Comparison of ENCODE assay signal across 16 cellular contexts in the genomic region with DNA sequence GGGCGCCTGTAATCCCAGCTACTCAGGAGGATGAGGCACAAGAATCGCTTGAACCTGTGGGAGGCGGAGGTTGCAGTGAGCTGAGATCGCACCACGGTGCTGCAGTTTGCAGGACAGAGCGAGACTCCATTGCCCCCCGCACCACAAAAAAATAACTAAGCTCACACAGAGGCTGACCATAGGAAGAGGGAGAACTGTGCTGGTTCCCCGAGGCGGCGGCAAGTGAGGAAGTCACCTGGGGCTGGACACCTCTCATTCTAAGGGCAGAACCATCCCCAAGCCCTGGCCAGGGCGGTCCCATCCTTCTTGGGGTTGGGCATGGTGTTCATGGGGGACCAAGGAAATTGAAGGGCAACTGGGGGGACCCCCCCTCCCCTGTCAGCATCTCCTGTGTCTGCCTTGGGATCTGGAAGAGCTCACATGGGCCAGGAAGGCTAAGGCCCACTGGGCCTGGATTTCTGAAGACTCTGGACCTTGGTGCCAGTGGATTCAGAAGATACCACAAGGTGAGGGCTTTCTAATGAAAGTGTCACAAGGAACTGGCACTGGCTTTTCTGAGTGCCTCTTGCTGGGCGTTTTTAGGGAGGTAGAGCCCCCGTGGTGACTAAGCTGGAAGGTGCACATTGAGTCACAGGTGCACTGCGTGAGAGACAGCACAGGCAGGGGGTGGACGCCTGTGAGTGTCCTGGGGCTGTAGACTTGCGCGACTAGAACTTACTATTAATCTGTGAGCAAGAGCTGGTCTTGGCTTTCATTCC. TPM values are rescaled to one million over a fixed set of nuclear protein-coding genes. Genes with fewer than 3 reads are reported as not detected.
DNase-seq lines count a peak whose midpoint lies in the region; ATAC-seq, FAIRE-seq and TF ChIP-seq lines count a peak whose summit lies in the region.
"Had no signal": no experiment of that assay in that cellular context is flagged by ENCODE, and none has a peak within 500 bp of the region (broad histone marks: within the 10 kb centered on the region; RNA-seq: fewer than 3 reads in every experiment).

No MANE protein-coding gene starts in this region.

- H3K4me3 Mint-ChIP-seq in activated T-helper 2 cell treated with anti-CD3 and anti-CD28 coated beads, Interferon-gamma antibody, Interleukin-2, Interleukin-4, amounts not matched to agents 10 μg/mL and 5 μg/mL and 100 μg/mL, durations not matched to agents 14 hours and 24 hours and 36 hours (ENCODE audit: low read depth), result peak overlapping the region; percentile 76
- H3K4me3 Mint-ChIP-seq: endodermal cell, H9, nephron progenitor cell, WTC11 had no signal

- peaks cover 99% of the 10 kb centered on the region for H3K36me3 Mint-ChIP-seq in activated T-helper 2 cell treated with anti-CD3 and anti-CD28 coated beads, Interferon-gamma antibody, Interleukin-2, Interleukin-4, amounts not matched to agents 10 μg/mL and 5 μg/mL and 100 μg/mL, durations not matched to agents 14 hours and 24 hours and 36 hours (ENCODE audit: low read depth)
- H3K36me3 Mint-ChIP-seq: WTC11 had no signal

- TF ChIP-seq CTCF in HepG2 (CRISPR knock-in tag; IDR thresholded peaks at IDR 0.05), result no peak
- TF ChIP-seq CTCF in vagina (IDR thresholded peaks at IDR 0.05), result no peak

- no peaks in the 10 kb centered on the region for H3K27me3 Mint-ChIP-seq in activated T-helper 2 cell treated with anti-CD3 and anti-CD28 coated beads, Interferon-gamma antibody, Interleukin-2, Interleukin-4, amounts not matched to agents 10 μg/mL and 5 μg/mL and 100 μg/mL, durations not matched to agents 14 hours and 24 hours and 36 hours (ENCODE audit: low read depth)

- intact Hi-C loops in activated T-helper 2 cell treated with anti-CD3 and anti-CD28 coated beads, Interferon-gamma antibody, Interleukin-2, Interleukin-4, amounts not matched to agents 10 μg/mL and 5 μg/mL and 100 μg/mL, durations not matched to agents 14 hours and 24 hours and 36 hours (cut with micrococcal nuclease), result loop anchor here (1.0 to 5.0 kb wide), 7 partner anchors 14 to 309 kb away; no protein-coding TSS in a partner anchor
- intact Hi-C loops in HepG2 (cut with micrococcal nuclease; ENCODE audit: unreplicated experiment) (no loop called here), vagina (cut with DNase I) (no loop called here)

- no peaks in the 10 kb centered on the region for H4K20me1 ChIP-seq in HepG2 (ENCODE audit: insufficient read depth, low read length)

- no peak overlapping the region for H3K4me2 ChIP-seq in HepG2 (ENCODE audit: low read depth, low read length)

- no peak for TF ChIP-seq RAD21 in HepG2 (CRISPR knock-in tag; IDR thresholded peaks at IDR 0.05)

- FAIRE-seq in GM12891 (lab: Jason Lieb, UNC) (no peak), HepG2 (lab: Jason Lieb, UNC) (no peak)

- peak; percentile 20; the same call in 1 of the 2 replicates for TF ChIP-seq POLR2A in GM12891 (IDR thresholded peaks at IDR 0.05; ENCODE audit: low read depth, low read length)
- no peak for TF ChIP-seq POLR2A in HepG2 (IDR thresholded peaks at IDR 0.05; ENCODE audit: insufficient read depth in 1 of 2, low read depth in 2 of 2, low read length in 2 of 2)
- no peak for TF ChIP-seq POLR2A in vagina (IDR thresholded peaks at IDR 0.05)

- no peak for TF ChIP-seq EP300 in HepG2 (IDR thresholded peaks at IDR 0.05; ENCODE audit: low read depth in 2 of 2, low read length in 2 of 2)
- TF ChIP-seq EP300 in HepG2 (CRISPR knock-in tag; IDR thresholded peaks at IDR 0.05; ENCODE audit: borderline replicate concordance), result no peak

- WGBS in HepG2 (ENCODE audit: low lambda C conversion rate), result 24% methylated on average over 17 of the region's 17 CpGs

- H3K4me1 ChIP-seq in HepG2 (ENCODE audit: insufficient read depth, low read length) (0 out of 2 replicates have a peak, but pooled peaks cover 1% of the 10 kb centered on the region), vagina (no peaks in the 10 kb centered on the region)
- H3K4me1 ChIP-seq: SJSA1 had no signal

- peak overlapping the region; percentile 93 for H3K27ac Mint-ChIP-seq in activated T-helper 2 cell treated with anti-CD3 and anti-CD28 coated beads, Interferon-gamma antibody, Interleukin-2, Interleukin-4, amounts not matched to agents 10 μg/mL and 5 μg/mL and 100 μg/mL, durations not matched to agents 14 hours and 24 hours and 36 hours
- H3K27ac Mint-ChIP-seq: endodermal cell, H9, WTC11 had no signal

- peak; percentile 80 to 81 for ATAC-seq in activated CD4-positive, CD25-positive, alpha-beta regulatory T cell treated with anti-CD3 and anti-CD28 coated beads, Interleukin-2, amount 50 U/mL, for 24 hours
- ATAC-seq in HepG2, result no peak
- ATAC-seq: WTC11 had no signal

- H3K36me3 ChIP-seq in HepG2 (replicated peaks in 1 of 2; ENCODE audit: control insufficient read depth in 1 of 2, insufficient read depth in 2 of 2, low read length in 2 of 2) (no peaks in the 10 kb centered on the region), vagina (no peaks in the 10 kb centered on the region)
- H3K36me3 ChIP-seq: SJSA1 had no signal

- H3K27ac ChIP-seq in HepG2 (ENCODE audit: extremely low read length, insufficient read depth, low read length) (no peak overlapping the region), vagina (no peak overlapping the region)
- H3K27ac ChIP-seq: SJSA1 had no signal

- H3K9ac ChIP-seq in HepG2 (ENCODE audit: insufficient read depth, low read depth, low read length), result no peak overlapping the region

- H3K4me3 ChIP-seq in HepG2 (replicated peaks in 1 of 3; ENCODE audit: insufficient read depth in 1 of 3, low read depth in 2 of 3, low read length in 3 of 3) (no peak overlapping the region), vagina (no peak overlapping the region)
- H3K4me3 ChIP-seq: SJSA1 had no signal

- DNase-seq in GM12891 (ENCODE audit: insufficient read length, low spot score), result no peak
- no peak for DNase-seq in activated T-helper 2 cell treated with anti-CD3 and anti-CD28 coated beads, Interferon-gamma antibody, Interleukin-2, Interleukin-4, amounts not matched to agents 10 μg/mL and 5 μg/mL and 100 μg/mL, durations not matched to agents 14 hours and 24 hours and 36 hours (ENCODE audit: low spot score)
- peak; percentile 63 for DNase-seq in stimulated activated CD4-positive, alpha-beta T cell treated with anti-CD3 and anti-CD28 coated beads, Interleukin-2, amount 100 ng/mL, for 4 hours (ENCODE audit: low read depth)
- no peak for DNase-seq in SW 1271 (lab: John Stamatoyannopoulos, UW)
- no peak for DNase-seq in HepG2 (ENCODE audit: low spot score)
- DNase-seq in central memory CD4-positive, alpha-beta T cell, result no peak
- DNase-seq in vagina (ENCODE audit: extremely low spot score in 2 of 2), result no peak
- DNase-seq: C1 segment of cervical spinal cord, endodermal cell, H9, kidney glomerular epithelial cell, NCI-H1436, nephron progenitor cell had no signal

- H3K9me3 Mint-ChIP-seq in activated T-helper 2 cell treated with anti-CD3 and anti-CD28 coated beads, Interferon-gamma antibody, Interleukin-2, Interleukin-4, amounts not matched to agents 10 μg/mL and 5 μg/mL and 100 μg/mL, durations not matched to agents 14 hours and 24 hours and 36 hours, result no peaks in the 10 kb centered on the region
- H3K9me3 Mint-ChIP-seq: endodermal cell, WTC11 had no signal

- POLR2A ChIA-PET in HepG2 (lab: Yijun Ruan, JAX), result no interaction called here

- H3K9me3 ChIP-seq in HepG2 (ENCODE audit: low read length), result no peaks in the 10 kb centered on the region
- H3K9me3 ChIP-seq in vagina, result no peaks in the 10 kb centered on the region

- H3K79me2 ChIP-seq in HepG2 (ENCODE audit: insufficient read depth, low read length), result no peaks in the 10 kb centered on the region

- in situ Hi-C loops in HepG2 (cut with HindIII; ENCODE audit: extremely low pct_ligation_motif_present, low pct_unique_long_range_greater_than_20kb), result no loop called here

- CTCF ChIA-PET in HepG2 (lab: Yijun Ruan, JAX; ENCODE audit: low intra/inter-chr PET ratio, low total read pairs), result no interaction called here

- H2AFZ ChIP-seq in HepG2 (ENCODE audit: low read length), result no peak overlapping the region

- no TSS peak for BruUV-seq in HepG2 (replicated peaks; lab: Mats Ljungman, UMichigan)

- H3K4me1 Mint-ChIP-seq in activated T-helper 2 cell treated with anti-CD3 and anti-CD28 coated beads, Interferon-gamma antibody, Interleukin-2, Interleukin-4, amounts not matched to agents 10 μg/mL and 5 μg/mL and 100 μg/mL, durations not matched to agents 14 hours and 24 hours and 36 hours (ENCODE audit: low read depth), result peaks cover 85% of the 10 kb centered on the region
- H3K4me1 Mint-ChIP-seq: endodermal cell had no signal

- H3K27me3 ChIP-seq in HepG2 (ENCODE audit: control insufficient read depth in 1 of 2, insufficient read depth in 2 of 2, low read length in 2 of 2) (peaks cover 6 to 75% of the 10 kb centered on the region in 2 experiments), vagina (no peaks in the 10 kb centered on the region)

TF ChIP-seq in HepG2, 621 proteins besides CTCF, POLR2A, EP300 and RAD21 (continues in another document):
- TF ChIP-seq ZNF891 (CRISPR knock-in tag; IDR thresholded peaks at IDR 0.05), result no peak

RNA-seq across cellular contexts. Expression of gene IRF4, which starts 11.5 kb away (rescaled TPM):
- polyA plus RNA-seq in GM12891 (2012; ENCODE audit: low read depth, missing spikeins), result 240 TPM
- total RNA-seq in activated T-helper 2 cell treated with anti-CD3 and anti-CD28 coated beads, Interferon-gamma antibody, Interleukin-2, Interleukin-4, amounts not matched to agents 10 μg/mL and 5 μg/mL and 100 μg/mL, durations not matched to agents 14 hours and 24 hours and 36 hours, result 1,053 and 1,062 TPM in 2 replicates
- total RNA-seq in HepG2 (2016; rRNA removed; fragmentation: Illumina TruSeq; extraction: Trizol) (0.07 and 0.09 TPM in 2 replicates), vagina (2.9 TPM)
- total RNA-seq in HepG2 (2016; cell fraction: cytosol; rRNA removed; fragmentation: Illumina TruSeq; extraction: Trizol; ENCODE audit: low read depth), result not detected in 2 replicates
- 0.06 and 0.13 TPM in 2 replicates for total RNA-seq in HepG2 (2016; cell fraction: insoluble cytoplasmic fraction; rRNA removed; fragmentation: Illumina TruSeq; extraction: Trizol)
- 0.19 and 0.21 TPM in 2 replicates for total RNA-seq in HepG2 (2016; cell fraction: membrane; rRNA removed; fragmentation: Illumina TruSeq; extraction: Trizol)
- total RNA-seq in HepG2 (2016; cell fraction: nucleus; rRNA removed; fragmentation: Illumina TruSeq; extraction: Trizol), result 0.09 TPM in 1 of 2 replicates, not detected in the other
- 0.07 TPM in 2 replicates for polyA plus RNA-seq in HepG2 (2011; rRNA removed)
- polyA plus RNA-seq in HepG2 (2011; cell fraction: cytosol; rRNA removed), result 0.04 and 0.24 TPM in 2 replicates
- 0.16 and 0.51 TPM in 2 replicates for polyA plus RNA-seq in HepG2 (2011; cell fraction: nucleus; rRNA removed)
- polyA plus RNA-seq in HepG2 (2012), result 0.04 and 0.11 TPM in 2 replicates
- not detected in 2 replicates for polyA plus RNA-seq in HepG2 (2016; cell fraction: cytosol; fragmentation: Illumina TruSeq; extraction: Trizol; ENCODE audit: low read depth)
- polyA plus RNA-seq in HepG2 (2016; cell fraction: insoluble cytoplasmic fraction; fragmentation: Illumina TruSeq; extraction: Trizol; ENCODE audit: low read depth), result 0.09 and 0.10 TPM in 2 replicates
- 0.03 and 0.05 TPM in 2 replicates for polyA plus RNA-seq in HepG2 (2016; cell fraction: membrane; fragmentation: Illumina TruSeq; extraction: Trizol; ENCODE audit: low read depth)
- polyA plus RNA-seq in HepG2 (2016; cell fraction: nucleus; fragmentation: Illumina TruSeq; extraction: Trizol; ENCODE audit: insufficient read depth, low read depth), result 0.11 and 0.30 TPM in 2 replicates
- polyA minus RNA-seq in HepG2 (2011; rRNA and poly(A)+ RNA removed; ENCODE audit: low replicate concordance), result 0.72 TPM in 1 of 2 replicates, not detected in the other
- not detected in 2 replicates for polyA minus RNA-seq in HepG2 (2011; cell fraction: cytosol; rRNA and poly(A)+ RNA removed)
- polyA minus RNA-seq in HepG2 (2011; cell fraction: nucleus; rRNA and poly(A)+ RNA removed), result 0.12 and 0.13 TPM in 2 replicates
- total RNA-seq: endodermal cell had no signal

Comparison
In these comparisons a context has a peak if more than half of its experiments do, and no peak if none do; other contexts are left out.
1. RNA of gene IRF4, which starts 11.5 kb away (total RNA-seq): 1,053 to 1,062 TPM in activated T-helper 2 cell treated with anti-CD3 and anti-CD28 coated beads, Interferon-gamma antibody, Interleukin-2, Interleukin-4, amounts not matched to agents 10 μg/mL and 5 μg/mL and 100 μg/mL, durations not matched to agents 14 hours and 24 hours and 36 hours; 2.9 TPM in vagina (single experiment) and 0.06 to 0.21 TPM in HepG2; every median in the first group is over 100 times any median in the second.